ENCODE assay signal across 1 cellular context in genomic region chr19:6071103-6071485, GRCh38.
TF ChIP-seq lines count a peak whose summit lies in the region.

No MANE protein-coding gene starts in this region.

TF ChIP-seq in SK-N-SH, 30 proteins besides CTCF, POLR2A, EP300 and RAD21 (continued from another document):
- no peak for TF ChIP-seq REST (IDR thresholded peaks at IDR 0.05; ENCODE audit: low read depth, low read length)
- no peak for TF ChIP-seq RFX5 (IDR thresholded peaks at IDR 0.05; ENCODE audit: low read length)
- TF ChIP-seq SIN3A (IDR thresholded peaks at IDR 0.05; ENCODE audit: borderline replicate concordance, low read depth, low read length) = no peak
- no peak for TF ChIP-seq GATA2 (CRISPR knock-in tag; IDR thresholded peaks at IDR 0.05)
- TF ChIP-seq JUND (IDR thresholded peaks at IDR 0.05) = peak; percentile 81
- no peak for TF ChIP-seq MEF2A (IDR thresholded peaks at IDR 0.05; ENCODE audit: borderline replicate concordance, low read depth)
- peak; percentile 35; the same call in 1 of the 2 replicates for TF ChIP-seq MAX (IDR thresholded peaks at IDR 0.05; ENCODE audit: low read depth)
- no peak for TF ChIP-seq USF2 (IDR thresholded peaks at IDR 0.05; ENCODE audit: borderline replicate concordance, low read depth, low read length)
- no peak for TF ChIP-seq IRF3 (IDR thresholded peaks at IDR 0.05; ENCODE audit: low read depth, low read length)
- TF ChIP-seq FOXM1 (IDR thresholded peaks at IDR 0.05; ENCODE audit: low read depth) = no peak
- TF ChIP-seq NFIC (IDR thresholded peaks at IDR 0.05; ENCODE audit: borderline replicate concordance) = peak; percentile 28; the same call in 1 of the 2 replicates
- TF ChIP-seq FOXJ3 (CRISPR knock-in tag; IDR thresholded peaks at IDR 0.05) = no peak
- no peak for TF ChIP-seq USF1 (IDR thresholded peaks at IDR 0.05; ENCODE audit: borderline replicate concordance, low read depth)
- TF ChIP-seq PBX3 (IDR thresholded peaks at IDR 0.05) = peak; percentile 57
